In genomic region chr3:29594261-29594660, GRCh38 we compare ENCODE assay signal across 25 cellular contexts.
"Had no signal": no experiment of that assay in that cellular context is flagged by ENCODE, and none has a peak within 500 bp of the region (broad histone marks: within the 10 kb centered on the region; RNA-seq: fewer than 3 reads in every experiment).

No MANE protein-coding gene starts in this region.

- H3K4me3 Mint-ChIP-seq: activated CD4-positive, alpha-beta memory T cell treated with anti-CD3 and anti-CD28 coated beads, Interleukin-2, amount 10 ng/mL, durations not matched to agents 7 days and 5 days; activated CD4-positive, alpha-beta T cell treated with anti-CD3 and anti-CD28 coated beads for 36 hours; activated naive CD8-positive, alpha-beta T cell treated with anti-CD3 and anti-CD28 coated beads, Interleukin-2, amount 10 ng/mL, durations not matched to agents 7 days and 5 days; central memory CD8-positive, alpha-beta T cell had no signal

- H3K27me3 Mint-ChIP-seq: activated CD4-positive, alpha-beta memory T cell treated with anti-CD3 and anti-CD28 coated beads, Interleukin-2, amount 10 ng/mL, durations not matched to agents 7 days and 5 days; activated naive CD8-positive, alpha-beta T cell treated with anti-CD3 and anti-CD28 coated beads, Interleukin-2, amount 10 ng/mL, durations not matched to agents 7 days and 5 days; central memory CD8-positive, alpha-beta T cell had no signal

- H3K27ac Mint-ChIP-seq: activated CD4-positive, alpha-beta memory T cell treated with anti-CD3 and anti-CD28 coated beads, Interleukin-2, amount 10 ng/mL, durations not matched to agents 7 days and 5 days; activated CD4-positive, alpha-beta T cell treated with anti-CD3 and anti-CD28 coated beads for 36 hours; activated naive CD8-positive, alpha-beta T cell treated with anti-CD3 and anti-CD28 coated beads, Interleukin-2, amount 10 ng/mL, durations not matched to agents 7 days and 5 days had no signal

- H3K36me3 Mint-ChIP-seq: activated naive CD8-positive, alpha-beta T cell treated with anti-CD3 and anti-CD28 coated beads, Interleukin-2, amount 10 ng/mL, durations not matched to agents 7 days and 5 days had no signal

- H3K4me1 Mint-ChIP-seq: activated CD4-positive, alpha-beta memory T cell treated with anti-CD3 and anti-CD28 coated beads, Interleukin-2, amount 10 ng/mL, durations not matched to agents 7 days and 5 days; activated CD4-positive, alpha-beta T cell treated with anti-CD3 and anti-CD28 coated beads for 36 hours; activated naive CD8-positive, alpha-beta T cell treated with anti-CD3 and anti-CD28 coated beads, Interleukin-2, amount 10 ng/mL, durations not matched to agents 7 days and 5 days; central memory CD8-positive, alpha-beta T cell had no signal

- H3K9me3 Mint-ChIP-seq: activated CD4-positive, alpha-beta memory T cell treated with anti-CD3 and anti-CD28 coated beads, Interleukin-2, amount 10 ng/mL, durations not matched to agents 7 days and 5 days; central memory CD8-positive, alpha-beta T cell had no signal

- H3K36me3 ChIP-seq: WERI-Rb-1 had no signal

- H3K27me3 ChIP-seq: body of pancreas had no signal

- H3K4me1 ChIP-seq: body of pancreas had no signal

- H3K9me3 ChIP-seq: body of pancreas had no signal

- H3K27ac ChIP-seq: body of pancreas, SK-N-MC, WERI-Rb-1 had no signal

- ATAC-seq: activated CD4-positive, alpha-beta T cell treated with anti-CD3 and anti-CD28 coated beads for 36 hours; body of pancreas; Panc1; Right ventricle myocardium inferior had no signal

- DNase-seq: activated CD4-positive, alpha-beta memory T cell treated with anti-CD3 and anti-CD28 coated beads, Interleukin-2, amount 10 ng/mL, durations not matched to agents 7 days and 5 days; activated CD4-positive, alpha-beta T cell treated with anti-CD3 and anti-CD28 coated beads for 36 hours; activated CD4-positive, alpha-beta T cell treated with anti-CD3 and anti-CD28 coated beads, Interleukin-2, amount 50 U/mL, for 1 hour; activated CD8-positive, alpha-beta memory T cell treated with anti-CD3 and anti-CD28 coated beads, Interleukin-2, amount 50 U/mL, for 4 hours; activated naive CD4-positive, alpha-beta T cell treated with anti-CD3 and anti-CD28 coated beads, Interleukin-2, amount 50 U/mL, for 16 hours; activated naive CD8-positive, alpha-beta T cell treated with anti-CD3 and anti-CD28 coated beads, Interleukin-2, amount 10 ng/mL, durations not matched to agents 7 days and 5 days; aorta; body of pancreas; KG1; MV-4-11; NCI-H1092 treated with DMSO at 0.1 percent for 48 hours; NCI-H1417 treated with DMSO at 0.1 percent for 48 hours; NCI-H1694; NCI-H2029 treated with DMSO at 0.1 percent for 48 hours; NCI-H345; NCI-H510A; NCI-H526 treated with DMSO at 0.1 percent for 48 hours; NCI-H82; RPMI8226; T-helper 1 cell; WERI-Rb-1 had no signal

- H3K4me3 ChIP-seq: body of pancreas, SK-N-MC had no signal
